2 cellular contexts compared by ENCODE assay signal in the genomic region with DNA sequence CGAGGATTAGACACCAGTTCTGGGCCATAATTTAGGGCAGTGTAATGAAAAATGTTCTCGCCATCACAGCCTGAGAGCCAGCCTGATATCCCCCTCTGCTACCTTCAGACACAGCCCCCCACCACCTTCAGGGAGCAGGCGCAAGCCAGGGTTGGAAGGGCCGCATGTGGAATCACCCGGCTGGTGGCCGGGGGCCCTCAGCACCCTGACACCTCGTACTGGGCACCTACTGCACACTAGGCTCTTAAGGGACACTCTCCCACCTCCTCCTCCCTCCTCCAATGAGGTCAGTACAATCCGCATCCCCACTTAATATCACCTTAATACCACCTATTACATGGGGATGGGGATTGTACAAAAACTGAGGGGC.
TF ChIP-seq lines count a peak whose summit lies in the region.

No MANE protein-coding gene starts in this region.

TF ChIP-seq in HCT116, 20 proteins besides CTCF, POLR2A, EP300 and RAD21:
- TF ChIP-seq, protein P1, sequence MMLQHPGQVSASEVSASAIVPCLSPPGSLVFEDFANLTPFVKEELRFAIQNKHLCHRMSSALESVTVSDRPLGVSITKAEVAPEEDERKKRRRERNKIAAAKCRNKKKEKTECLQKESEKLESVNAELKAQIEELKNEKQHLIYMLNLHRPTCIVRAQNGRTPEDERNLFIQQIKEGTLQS (IDR thresholded peaks at IDR 0.05) = no peak
- TF ChIP-seq JUND (IDR thresholded peaks at IDR 0.05) (no peak), FOSL1 (IDR thresholded peaks at IDR 0.05; ENCODE audit: low read depth) (no peak), SRF (IDR thresholded peaks at IDR 0.05; ENCODE audit: low read depth) (no peak), POLR2AphosphoS5 (IDR thresholded peaks at IDR 0.05; ENCODE audit: low read depth, low read length) (no peak), CBX3 (IDR thresholded peaks at IDR 0.05; ENCODE audit: low read depth) (no peak), TCF7L2 (IDR thresholded peaks at IDR 0.05; ENCODE audit: borderline replicate concordance, extremely low read depth, insufficient read depth, insufficient read length) (no peak), YY1 (IDR thresholded peaks at IDR 0.05; ENCODE audit: extremely low read depth, insufficient replicate concordance, low read depth, low read length) (no peak), EZH2 (IDR thresholded peaks at IDR 0.05) (no peak)
TF ChIP-seq in HCT116: peak in this region for 0.

TF ChIP-seq in HepG2, 621 proteins besides CTCF, POLR2A, EP300 and RAD21:
- TF ChIP-seq HOXA9 (CRISPR knock-in tag; IDR thresholded peaks at IDR 0.05; ENCODE audit: borderline replicate concordance) (no peak), MED8 (CRISPR knock-in tag; IDR thresholded peaks at IDR 0.05; ENCODE audit: insufficient replicate concordance) (no peak), ATF7-NPFF (CRISPR knock-in tag; IDR thresholded peaks at IDR 0.05; ENCODE audit: low read depth) (no peak)
